Comparison of ENCODE assay signal across 22 cellular contexts in genomic region chr2:2033691-2034090, GRCh38.
"Had no signal": no experiment of that assay in that cellular context is flagged by ENCODE, and none has a peak within 500 bp of the region (broad histone marks: within the 10 kb centered on the region; RNA-seq: fewer than 3 reads in every experiment).

No MANE protein-coding gene starts in this region.

- H3K4me1 Mint-ChIP-seq: immature natural killer cell; memory B cell; natural killer cell; stimulated activated naive B cell treated with anti-CD40 and anti-IgM and Interleukin-4, amounts not matched to agents 10 μg/mL and 1 μg/mL and 100 μg/mL, for 72 hours had no signal

- H3K4me1 ChIP-seq: colonic mucosa, esophagus squamous epithelium, pancreas, right lobe of liver, vagina had no signal

- H3K27me3 Mint-ChIP-seq: memory B cell; stimulated activated naive CD8-positive, alpha-beta T cell treated with anti-CD3 and anti-CD28 coated beads, Interleukin-15, Interleukin-2, amounts not matched to agents 100 ng/mL and 50 ng/mL, for 24 hours had no signal

- H3K27me3 ChIP-seq: colonic mucosa, esophagus squamous epithelium, pancreas, right lobe of liver, vagina had no signal

- H3K9me3 ChIP-seq: colonic mucosa, esophagus squamous epithelium, pancreas, right lobe of liver, vagina had no signal

- H3K4me3 Mint-ChIP-seq: dendritic cell treated with granulocyte-macrophage colony-stimulating factor and Interleukin-4, amounts not matched to agents 40 ng/mL and 50 ng/mL, for 4 days; immature natural killer cell; memory B cell; natural killer cell; stimulated activated naive B cell treated with anti-CD40 and anti-IgM and Interleukin-4, amounts not matched to agents 10 μg/mL and 1 μg/mL and 100 μg/mL, for 72 hours; stimulated activated naive CD8-positive, alpha-beta T cell treated with anti-CD3 and anti-CD28 coated beads, Interleukin-15, Interleukin-2, amounts not matched to agents 100 ng/mL and 50 ng/mL, for 24 hours had no signal

- H3K27ac Mint-ChIP-seq: dendritic cell treated with granulocyte-macrophage colony-stimulating factor and Interleukin-4, amounts not matched to agents 40 ng/mL and 50 ng/mL, for 4 days; immature natural killer cell; memory B cell; natural killer cell; stimulated activated naive B cell treated with anti-CD40 and anti-IgM and Interleukin-4, amounts not matched to agents 10 μg/mL and 1 μg/mL and 100 μg/mL, for 72 hours; stimulated activated naive CD8-positive, alpha-beta T cell treated with anti-CD3 and anti-CD28 coated beads, Interleukin-15, Interleukin-2, amounts not matched to agents 100 ng/mL and 50 ng/mL, for 24 hours had no signal

- H3K36me3 ChIP-seq: colonic mucosa, esophagus squamous epithelium, pancreas, right lobe of liver, vagina had no signal

- H3K4me3 ChIP-seq: colonic mucosa, esophagus squamous epithelium, lung, pancreas, right lobe of liver, vagina had no signal

- H3K36me3 Mint-ChIP-seq: memory B cell; natural killer cell; stimulated activated naive B cell treated with anti-CD40 and anti-IgM and Interleukin-4, amounts not matched to agents 10 μg/mL and 1 μg/mL and 100 μg/mL, for 72 hours had no signal

- H3K9me3 Mint-ChIP-seq: dendritic cell treated with granulocyte-macrophage colony-stimulating factor and Interleukin-4, amounts not matched to agents 40 ng/mL and 50 ng/mL, for 4 days; stimulated activated naive CD8-positive, alpha-beta T cell treated with anti-CD3 and anti-CD28 coated beads, Interleukin-15, Interleukin-2, amounts not matched to agents 100 ng/mL and 50 ng/mL, for 24 hours had no signal

- DNase-seq: colonic mucosa; effector CD8-positive, alpha-beta T cell; esophagus squamous epithelium; foreskin melanocyte; glutamatergic neuron; hypothalamus; immature natural killer cell; natural killer cell; occipital lobe; pancreas; retina; right lobe of liver; small intestine; stimulated activated CD4-positive, alpha-beta T cell treated with anti-CD3 and anti-CD28 coated beads, Interleukin-15, amount 100 ng/mL, for 24 hours; stimulated activated CD4-positive, alpha-beta T cell treated with anti-CD3 and anti-CD28 coated beads, Interleukin-2, amount 100 ng/mL, for 48 hours; stimulated activated naive B cell treated with anti-CD40 and anti-IgM and Interleukin-4, amounts not matched to agents 10 μg/mL and 1 μg/mL and 100 μg/mL, for 72 hours; trophoblast cell had no signal

- H3K27ac ChIP-seq: colonic mucosa, esophagus squamous epithelium, pancreas, right lobe of liver, vagina had no signal
